Comparison of ENCODE assay signal across 9 cellular contexts in the genomic region with DNA sequence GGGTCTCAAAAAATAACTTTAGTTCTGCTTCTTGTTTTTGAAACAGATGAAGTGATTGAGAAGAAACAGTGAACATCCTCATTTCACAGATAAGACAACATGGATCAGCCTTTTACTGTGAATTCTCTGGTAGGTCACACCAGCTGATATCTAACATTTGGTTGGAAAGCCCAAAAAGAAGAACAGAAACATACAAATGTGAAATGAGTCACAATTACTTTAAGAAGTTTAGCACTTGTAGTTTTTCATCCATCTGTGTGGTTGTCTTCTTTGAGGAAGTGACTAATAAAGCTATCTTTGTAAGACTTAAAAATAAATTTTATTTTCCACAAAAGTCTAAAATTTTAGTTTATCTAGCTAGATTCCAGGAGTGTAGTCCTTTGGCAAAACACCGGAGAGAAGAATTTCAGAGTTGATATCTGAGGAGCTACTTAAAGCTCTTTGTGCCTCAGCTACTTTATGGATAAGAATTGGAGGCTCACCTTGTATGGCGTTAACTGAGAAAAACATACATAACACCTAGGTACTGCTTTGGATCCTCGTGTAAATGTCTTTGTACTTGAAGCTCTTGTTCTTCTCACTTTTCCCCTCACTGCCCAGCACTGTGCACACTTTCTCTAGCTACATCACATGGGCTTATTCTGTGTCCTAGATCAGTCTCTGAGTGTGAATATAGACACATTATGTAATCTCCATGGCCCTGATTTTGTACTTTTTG. TPM values are rescaled to one million over a fixed set of nuclear protein-coding genes. Genes with fewer than 3 reads are reported as not detected.
DNase-seq lines count a peak whose midpoint lies in the region; ATAC-seq and TF ChIP-seq lines count a peak whose summit lies in the region.
"Had no signal": no experiment of that assay in that cellular context is flagged by ENCODE, and none has a peak within 500 bp of the region (broad histone marks: within the 10 kb centered on the region; RNA-seq: fewer than 3 reads in every experiment).

No MANE protein-coding gene starts in this region.

- intact Hi-C loops in CD14-positive monocyte (cut with micrococcal nuclease) = no loop called here
- intact Hi-C loops in breast epithelium (cut with DNase I; ENCODE audit: low total_unique reads) = no loop called here

- no peak for TF ChIP-seq POLR2A in breast epithelium (IDR thresholded peaks at IDR 0.05)

- TF ChIP-seq CTCF in CD14-positive monocyte (IDR thresholded peaks at IDR 0.05) = no peak
- no peak for TF ChIP-seq CTCF in breast epithelium (IDR thresholded peaks at IDR 0.05)

- H3K27me3 ChIP-seq in breast epithelium = no peaks in the 10 kb centered on the region

- peaks cover 0 to 2% (median 0%) of the 10 kb centered on the region in 7 donors for H3K9me3 Mint-ChIP-seq in CD14-positive monocyte
- no peaks in the 10 kb centered on the region for H3K9me3 Mint-ChIP-seq in activated T-helper 17 cell treated with anti-CD3 and anti-CD28 coated beads, Interleukin-2, amount 50 U/mL, for 72 hours
- H3K9me3 Mint-ChIP-seq in stimulated activated naive B cell treated with anti-CD40 and anti-IgM and Interleukin-4, amounts not matched to agents 10 μg/mL and 1 μg/mL and 100 μg/mL, for 72 hours = no peaks in the 10 kb centered on the region

- H3K9me3 ChIP-seq in breast epithelium = no peaks in the 10 kb centered on the region

- H3K27ac ChIP-seq in breast epithelium = no peak overlapping the region
- H3K27ac ChIP-seq: parathyroid adenoma had no signal

- ATAC-seq in GM19395 (IDR thresholded peaks at IDR 0.05; ENCODE audit: unreplicated experiment) (peak; percentile 79), HG03342 (IDR thresholded peaks at IDR 0.05; ENCODE audit: unreplicated experiment) (peak; percentile 84)
- peak; percentile 82 for ATAC-seq in activated T-helper 17 cell treated with anti-CD3 and anti-CD28 coated beads, Interleukin-2, amount 50 U/mL, for 72 hours (replicated peaks)
- ATAC-seq in stimulated activated naive B cell treated with anti-CD40 and anti-IgM and Interleukin-4, amounts not matched to agents 10 μg/mL and 1 μg/mL and 100 μg/mL, for 72 hours (replicated peaks) = peak; percentile 92 to 93

- peaks cover 0 to 2% (median 0%) of the 10 kb centered on the region in 3 donors for H3K27me3 Mint-ChIP-seq in CD14-positive monocyte (ENCODE audit: low read depth in 3 of 3)
- H3K27me3 Mint-ChIP-seq in activated T-helper 17 cell treated with anti-CD3 and anti-CD28 coated beads, Interleukin-2, amount 50 U/mL, for 72 hours = no peaks in the 10 kb centered on the region
- H3K27me3 Mint-ChIP-seq in stimulated activated naive B cell treated with anti-CD40 and anti-IgM and Interleukin-4, amounts not matched to agents 10 μg/mL and 1 μg/mL and 100 μg/mL, for 72 hours = no peaks in the 10 kb centered on the region

- H3K36me3 ChIP-seq in breast epithelium = no peaks in the 10 kb centered on the region

- peaks cover 27% of the 10 kb centered on the region for H3K4me1 Mint-ChIP-seq in CD14-positive monocyte
- H3K4me1 Mint-ChIP-seq in activated T-helper 17 cell treated with anti-CD3 and anti-CD28 coated beads, Interleukin-2, amount 50 U/mL, for 72 hours = peaks cover 24% of the 10 kb centered on the region
- H3K4me1 Mint-ChIP-seq in stimulated activated naive B cell treated with anti-CD40 and anti-IgM and Interleukin-4, amounts not matched to agents 10 μg/mL and 1 μg/mL and 100 μg/mL, for 72 hours = peaks cover 26 to 61% of the 10 kb centered on the region in 2 donors

- DNase-seq in CD14-positive monocyte (ENCODE audit: low spot score) (no peak), RPMI8226 (no peak), COLO668 (lab: John Stamatoyannopoulos, UW; ENCODE audit: unreplicated experiment) (no peak), breast epithelium (ENCODE audit: low spot score in 2 of 2) (no peak)
- DNase-seq in stimulated activated naive B cell treated with anti-CD40 and anti-IgM and Interleukin-4, amounts not matched to agents 10 μg/mL and 1 μg/mL and 100 μg/mL, for 72 hours = no peak

- H3K4me3 Mint-ChIP-seq in CD14-positive monocyte = peak overlapping the region in 1 of 2 donors; percentile 30
- H3K4me3 Mint-ChIP-seq in activated T-helper 17 cell treated with anti-CD3 and anti-CD28 coated beads, Interleukin-2, amount 50 U/mL, for 72 hours = peak overlapping the region; percentile 71
- H3K4me3 Mint-ChIP-seq in stimulated activated naive B cell treated with anti-CD40 and anti-IgM and Interleukin-4, amounts not matched to agents 10 μg/mL and 1 μg/mL and 100 μg/mL, for 72 hours = peak overlapping the region; percentile 59 to 65

- peaks cover 9 to 11% of the 10 kb centered on the region in 2 donors for H3K36me3 Mint-ChIP-seq in CD14-positive monocyte
- peaks cover 72% of the 10 kb centered on the region for H3K36me3 Mint-ChIP-seq in activated T-helper 17 cell treated with anti-CD3 and anti-CD28 coated beads, Interleukin-2, amount 50 U/mL, for 72 hours (ENCODE audit: low read depth)
- peaks cover 24 to 32% of the 10 kb centered on the region in 2 donors for H3K36me3 Mint-ChIP-seq in stimulated activated naive B cell treated with anti-CD40 and anti-IgM and Interleukin-4, amounts not matched to agents 10 μg/mL and 1 μg/mL and 100 μg/mL, for 72 hours

- peak overlapping the region; percentile 58 to 93 (median 88) for H3K27ac Mint-ChIP-seq in CD14-positive monocyte
- peak overlapping the region; percentile 83 for H3K27ac Mint-ChIP-seq in activated T-helper 17 cell treated with anti-CD3 and anti-CD28 coated beads, Interleukin-2, amount 50 U/mL, for 72 hours
- peak overlapping the region; percentile 94 for H3K27ac Mint-ChIP-seq in stimulated activated naive B cell treated with anti-CD40 and anti-IgM and Interleukin-4, amounts not matched to agents 10 μg/mL and 1 μg/mL and 100 μg/mL, for 72 hours

- no peaks in the 10 kb centered on the region for H3K4me1 ChIP-seq in breast epithelium

- H3K4me3 ChIP-seq in breast epithelium = no peak overlapping the region

RNA-seq across cellular contexts. Expression of a gene that starts 21.7 kb away (rescaled TPM):
- under 1 TPM; 0.07 to 0.10 TPM for polyA plus RNA-seq in CD14-positive monocyte
- 10 to 100 TPM; 27.6 to 72.5 TPM for total RNA-seq in activated T-helper 17 cell treated with anti-CD3 and anti-CD28 coated beads, Interleukin-2, amount 50 U/mL, for 72 hours
- 10 to 100 TPM; 17.1 to 21.0 (median 17.9) TPM for total RNA-seq in breast epithelium

RNA-seq across cellular contexts. Expression of a gene that starts 50.1 kb away (rescaled TPM):
- 1 to 10 TPM; 2.7 to 3.5 TPM for polyA plus RNA-seq in CD14-positive monocyte
- total RNA-seq in activated T-helper 17 cell treated with anti-CD3 and anti-CD28 coated beads, Interleukin-2, amount 50 U/mL, for 72 hours = 1 to 10 TPM in 1 of 2 donors, under 1 TPM in 1; 0.21 to 5.9 TPM
- 1 to 10 TPM in 1 of 3 donors, under 1 TPM in 1, not detected in 1; 0.59 to 1.6 TPM for total RNA-seq in breast epithelium

RNA-seq across cellular contexts. Expression of a gene that starts 50.8 kb away (rescaled TPM):
- polyA plus RNA-seq in CD14-positive monocyte = 10 to 100 TPM in 1 of 2 donors, 1 to 10 TPM in 1; 6.8 to 12.3 TPM
- total RNA-seq in activated T-helper 17 cell treated with anti-CD3 and anti-CD28 coated beads, Interleukin-2, amount 50 U/mL, for 72 hours = 10 to 100 TPM; 14.6 to 29.6 TPM
- total RNA-seq in breast epithelium = 1,000 to 10,000 TPM in 2 of 3 donors, 10 to 100 TPM in 1; 87.9 to 1,054 (median 1,036) TPM
